Comparison of ENCODE assay signal across 28 cellular contexts in the genomic region with DNA sequence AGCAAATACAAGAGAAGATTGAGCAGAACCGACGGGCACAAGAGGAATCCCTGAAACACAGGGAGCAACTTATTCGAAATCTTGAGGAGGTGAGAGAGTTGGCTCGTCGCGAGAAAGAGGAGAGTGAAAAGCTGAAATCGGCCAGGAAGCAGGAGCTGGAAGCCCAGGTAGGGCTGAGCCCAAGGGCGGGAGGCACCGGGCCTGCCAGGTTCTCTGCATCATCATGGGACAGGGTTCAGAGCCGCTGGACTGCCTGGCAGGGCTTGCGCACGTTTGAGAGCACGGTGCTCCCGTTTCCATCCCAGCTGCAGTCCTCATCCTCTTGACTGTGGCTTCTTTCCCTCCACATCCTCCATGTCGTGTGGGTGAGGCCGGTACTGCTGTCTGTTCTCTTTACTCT.
"Had no signal": no experiment of that assay in that cellular context is flagged by ENCODE, and none has a peak within 500 bp of the region (broad histone marks: within the 10 kb centered on the region; RNA-seq: fewer than 3 reads in every experiment).

No MANE protein-coding gene starts in this region.

- H3K27me3 Mint-ChIP-seq: activated CD4-positive, alpha-beta memory T cell treated with anti-CD3 and anti-CD28 coated beads for 36 hours; activated naive CD8-positive, alpha-beta T cell treated with anti-CD3 and anti-CD28 coated beads for 36 hours; brain; naive B cell; stimulated activated memory B cell treated with anti-CD40 and anti-IgM and Interleukin-4, amounts not matched to agents 10 μg/mL and 1 μg/mL and 100 μg/mL, for 72 hours; T-cell had no signal

- DNase-seq: activated CD4-positive, alpha-beta memory T cell treated with anti-CD3 and anti-CD28 coated beads for 36 hours; activated CD4-positive, alpha-beta T cell treated with anti-CD3 and anti-CD28 coated beads for 48 hours; activated CD8-positive, alpha-beta memory T cell treated with anti-CD3 and anti-CD28 coated beads, Interleukin-2, amount 50 U/mL, for 48 hours; activated naive CD4-positive, alpha-beta T cell; activated naive CD8-positive, alpha-beta T cell treated with anti-CD3 and anti-CD28 coated beads for 36 hours; activated T-cell treated with anti-CD3 and anti-CD28 coated beads, Interleukin-2, amount 50 U/mL, for 4 hours; adrenal gland; cerebellar nuclear complex; colonic mucosa; effector CD8-positive, alpha-beta T cell; erythroblast; islet precursor cell; left ventricle myocardium inferior; naive B cell; occipital lobe; right cardiac atrium; stimulated activated CD4-positive, alpha-beta T cell treated with anti-CD3 and anti-CD28 coated beads, Interleukin-4, amount 100 ng/mL, for 24 hours; T-cell had no signal

- H3K27ac ChIP-seq: adrenal gland, cardiac muscle cell, colonic mucosa, gastroesophageal sphincter, hepatocyte, left ventricle myocardium inferior, neural progenitor cell, thoracic aorta had no signal

- H3K27ac Mint-ChIP-seq: activated CD4-positive, alpha-beta memory T cell treated with anti-CD3 and anti-CD28 coated beads for 36 hours; activated naive CD8-positive, alpha-beta T cell treated with anti-CD3 and anti-CD28 coated beads for 36 hours; brain; mesothelial cell of epicardium; neural progenitor cell; stimulated activated memory B cell treated with anti-CD40 and anti-IgM and Interleukin-4, amounts not matched to agents 10 μg/mL and 1 μg/mL and 100 μg/mL, for 72 hours; T-cell; T-helper 2 cell treated with Interferon-gamma antibody and Interleukin-4, amounts not matched to agents 5 μg/mL and 100 μg/mL, for 36 hours had no signal

- FAIRE-seq: urothelium cell line had no signal

- H3K9me3 ChIP-seq: adrenal gland, colonic mucosa, gastroesophageal sphincter, left ventricle myocardium inferior, thoracic aorta had no signal

- H3K9me3 Mint-ChIP-seq: activated CD4-positive, alpha-beta memory T cell treated with anti-CD3 and anti-CD28 coated beads for 36 hours; activated naive CD8-positive, alpha-beta T cell treated with anti-CD3 and anti-CD28 coated beads for 36 hours; activated T-cell treated with anti-CD3 and anti-CD28 coated beads, Interleukin-2, amount 50 U/mL, for 4 hours; brain; mesothelial cell of epicardium; naive B cell; neural progenitor cell; stimulated activated memory B cell treated with anti-CD40 and anti-IgM and Interleukin-4, amounts not matched to agents 10 μg/mL and 1 μg/mL and 100 μg/mL, for 72 hours; T-cell; T-helper 2 cell treated with Interferon-gamma antibody and Interleukin-4, amounts not matched to agents 5 μg/mL and 100 μg/mL, for 36 hours had no signal

- H3K27me3 ChIP-seq: adrenal gland, cardiac muscle cell, colonic mucosa, gastroesophageal sphincter, hepatocyte, neural progenitor cell had no signal

- H3K4me1 ChIP-seq: adrenal gland, colonic mucosa, gastroesophageal sphincter, left ventricle myocardium inferior, neural progenitor cell had no signal

- H3K4me3 ChIP-seq: adrenal gland, cardiac muscle cell, colonic mucosa, gastroesophageal sphincter, hepatocyte, left ventricle myocardium inferior, neural progenitor cell, thoracic aorta had no signal

- ATAC-seq: activated T-cell treated with anti-CD3 and anti-CD28 coated beads, Interleukin-2, amount 50 U/mL, for 4 hours; gastroesophageal sphincter; stimulated activated memory B cell treated with anti-CD40 and anti-IgM and Interleukin-4, amounts not matched to agents 10 μg/mL and 1 μg/mL and 100 μg/mL, for 72 hours; T-cell had no signal

- H3K4me3 Mint-ChIP-seq: activated CD4-positive, alpha-beta memory T cell treated with anti-CD3 and anti-CD28 coated beads for 36 hours; activated naive CD8-positive, alpha-beta T cell treated with anti-CD3 and anti-CD28 coated beads for 36 hours; activated T-cell treated with anti-CD3 and anti-CD28 coated beads, Interleukin-2, amount 50 U/mL, for 4 hours; brain; mesothelial cell of epicardium; naive B cell; neural progenitor cell; stimulated activated memory B cell treated with anti-CD40 and anti-IgM and Interleukin-4, amounts not matched to agents 10 μg/mL and 1 μg/mL and 100 μg/mL, for 72 hours; T-cell; T-helper 2 cell treated with Interferon-gamma antibody and Interleukin-4, amounts not matched to agents 5 μg/mL and 100 μg/mL, for 36 hours had no signal

- H3K36me3 ChIP-seq: neural progenitor cell had no signal

- H3K4me1 Mint-ChIP-seq: activated naive CD8-positive, alpha-beta T cell treated with anti-CD3 and anti-CD28 coated beads for 36 hours; brain; mesothelial cell of epicardium; stimulated activated memory B cell treated with anti-CD40 and anti-IgM and Interleukin-4, amounts not matched to agents 10 μg/mL and 1 μg/mL and 100 μg/mL, for 72 hours; T-cell had no signal
